7 cellular contexts compared by ENCODE assay signal in the genomic region with DNA sequence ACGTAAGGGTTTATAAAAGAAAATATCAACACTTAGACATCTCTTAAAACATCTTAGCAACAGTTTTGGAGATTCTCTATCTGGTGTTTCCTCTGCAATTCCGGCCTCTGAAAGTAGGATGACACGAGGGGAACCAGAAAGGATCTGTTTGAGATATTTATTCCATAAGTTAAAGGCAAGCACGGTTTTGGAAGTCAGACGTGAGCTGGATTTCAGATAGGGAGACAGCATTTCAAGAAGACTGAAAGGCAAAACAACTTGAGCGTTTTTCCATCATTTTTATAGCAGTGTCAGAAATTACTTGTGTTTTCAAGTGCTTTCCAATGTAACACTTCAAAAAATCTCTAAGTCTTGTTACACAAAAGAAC. TPM values are rescaled to one million over a fixed set of nuclear protein-coding genes. Genes with fewer than 3 reads are reported as not detected.
DNase-seq lines count a peak whose midpoint lies in the region; ATAC-seq and TF ChIP-seq lines count a peak whose summit lies in the region.

No MANE protein-coding gene starts in this region.

- ATAC-seq in effector memory CD8-positive, alpha-beta T cell (replicated peaks): no peak
- no peak for ATAC-seq in HG03460 (IDR thresholded peaks at IDR 0.05; ENCODE audit: unreplicated experiment)
- no peak for ATAC-seq in GM19397 (IDR thresholded peaks at IDR 0.05; ENCODE audit: unreplicated experiment)

- H4K20me1 ChIP-seq in OCI-LY1 (ENCODE audit: insufficient read depth, low read length): no peaks in the 10 kb centered on the region

- peaks cover 5 to 6% of the 10 kb centered on the region in 2 donors for H3K27me3 Mint-ChIP-seq in effector memory CD8-positive, alpha-beta T cell
- no peaks in the 10 kb centered on the region for H3K27me3 Mint-ChIP-seq in osteocyte (ENCODE audit: unreplicated experiment)

- no peaks in the 10 kb centered on the region for H3K79me2 ChIP-seq in OCI-LY1 (ENCODE audit: insufficient read depth, low read length)

- DNase-seq in GM06990 (ENCODE audit: extremely low read depth, insufficient read length): no peak
- no peak for DNase-seq in effector memory CD8-positive, alpha-beta T cell
- DNase-seq in osteocyte (ENCODE audit: extremely low spot score, unreplicated experiment): no peak
- DNase-seq in SKM-1 (lab: John Stamatoyannopoulos, UW; ENCODE audit: unreplicated experiment): no peak

- peak overlapping the region; percentile 65 for H3K9ac ChIP-seq in OCI-LY1 (ENCODE audit: low read length)

- peak overlapping the region; percentile 80 for H3K4me2 ChIP-seq in OCI-LY1 (ENCODE audit: low read length)

- no peaks in the 10 kb centered on the region for H3K9me2 ChIP-seq in OCI-LY1 (ENCODE audit: low read depth, low read length)

- no peak overlapping the region for H2AFZ ChIP-seq in OCI-LY1 (ENCODE audit: low read length)

- H3K4me3 ChIP-seq in GM06990 (replicated peaks; ENCODE audit: low read depth, low read length) (peak overlapping the region; percentile 44), OCI-LY1 (ENCODE audit: low read depth, low read length, poor library complexity, severe bottlenecking) (peak overlapping the region; percentile 68)

- TF ChIP-seq CTCF in GM06990 (IDR thresholded peaks at IDR 0.05; ENCODE audit: insufficient read depth, low read length, poor library complexity, severe bottlenecking) (no peak), OCI-LY1 (IDR thresholded peaks at IDR 0.05; ENCODE audit: low read length) (0 out of 2 replicates have a peak, but pooled peaks have one; percentile 3), osteocyte (IDR thresholded peaks at IDR 0.05) (no peak)

- H3K36me3 Mint-ChIP-seq in effector memory CD8-positive, alpha-beta T cell (ENCODE audit: insufficient read depth): peaks cover 43% of the 10 kb centered on the region
- H3K36me3 Mint-ChIP-seq in osteocyte (ENCODE audit: unreplicated experiment): no peaks in the 10 kb centered on the region

- H3F3A ChIP-seq in OCI-LY1 (ENCODE audit: insufficient read depth, low read length): peaks cover 9% of the 10 kb centered on the region; the same call in 1 of the 2 replicates

- H3K27me3 ChIP-seq in GM06990 (replicated peaks; ENCODE audit: control insufficient read depth, insufficient read depth, low read length) (no peaks in the 10 kb centered on the region), OCI-LY1 (ENCODE audit: insufficient read depth, low read length) (no peaks in the 10 kb centered on the region)

- no peaks in the 10 kb centered on the region for H3K36me3 ChIP-seq in GM06990 (ENCODE audit: control insufficient read depth, insufficient read depth, low read length)
- no peaks in the 10 kb centered on the region for H3K36me3 ChIP-seq in OCI-LY1 (ENCODE audit: insufficient read depth, low read length)

- H3K27ac Mint-ChIP-seq in effector memory CD8-positive, alpha-beta T cell: peak overlapping the region; percentile 100
- H3K27ac Mint-ChIP-seq in osteocyte (ENCODE audit: unreplicated experiment): peak overlapping the region; percentile 84

- peaks cover 0 to 11% of the 10 kb centered on the region in 2 donors for H3K9me3 Mint-ChIP-seq in effector memory CD8-positive, alpha-beta T cell
- H3K9me3 Mint-ChIP-seq in osteocyte (ENCODE audit: unreplicated experiment): no peaks in the 10 kb centered on the region

- H3K4me1 ChIP-seq in OCI-LY1 (ENCODE audit: insufficient read depth, low read length, severe bottlenecking): peaks cover 24% of the 10 kb centered on the region

- H3K27ac ChIP-seq in OCI-LY1 (ENCODE audit: low read depth, low read length, poor library complexity, severe bottlenecking): peak overlapping the region; percentile 62

- peaks cover 43 to 62% of the 10 kb centered on the region in 2 donors for H3K4me1 Mint-ChIP-seq in effector memory CD8-positive, alpha-beta T cell (ENCODE audit: low read depth in 2 of 2)
- peaks cover 33% of the 10 kb centered on the region for H3K4me1 Mint-ChIP-seq in osteocyte (ENCODE audit: unreplicated experiment)

- H3K4me3 Mint-ChIP-seq in effector memory CD8-positive, alpha-beta T cell: peak overlapping the region; percentile 95 to 96
- peak overlapping the region; percentile 84 for H3K4me3 Mint-ChIP-seq in osteocyte (ENCODE audit: unreplicated experiment)

- H3K9me3 ChIP-seq in OCI-LY1 (ENCODE audit: low read length): no peaks in the 10 kb centered on the region

RNA-seq across cellular contexts. Expression of a gene that starts 52.9 kb away (rescaled TPM):
- total RNA-seq in osteocyte: 17.6 and 22.7 TPM in 2 replicates
